12 cellular contexts compared by ENCODE assay signal in the genomic region with DNA sequence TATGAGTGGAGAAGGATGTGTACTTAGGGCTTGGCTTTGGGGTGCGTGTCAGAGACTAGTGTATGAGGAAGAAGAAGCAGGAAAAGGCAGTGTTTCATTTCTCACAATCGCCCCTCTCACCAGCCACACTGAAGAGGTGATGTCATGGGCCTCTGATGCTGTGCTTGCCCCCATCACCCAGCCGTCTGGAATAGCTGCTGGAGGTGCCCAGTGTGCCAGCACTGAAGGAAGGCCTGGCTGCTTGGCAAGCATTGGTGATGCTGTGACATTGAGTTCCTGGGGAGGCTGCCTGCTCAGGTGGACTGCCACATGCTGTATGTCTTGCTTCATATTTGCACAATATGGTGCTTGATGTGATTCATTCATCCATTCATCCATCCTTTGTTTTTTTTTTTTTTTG. TPM values are rescaled to one million over a fixed set of nuclear protein-coding genes. Genes with fewer than 3 reads are reported as not detected.
DNase-seq lines count a peak whose midpoint lies in the region; ATAC-seq and TF ChIP-seq lines count a peak whose summit lies in the region.
"Had no signal": no experiment of that assay in that cellular context is flagged by ENCODE, and none has a peak within 500 bp of the region (broad histone marks: within the 10 kb centered on the region; RNA-seq: fewer than 3 reads in every experiment).

No MANE protein-coding gene starts in this region.

- no peaks in the 10 kb centered on the region for H3K36me3 ChIP-seq in naive thymus-derived CD4-positive, alpha-beta T cell (ENCODE audit: control insufficient read depth in 2 of 3, insufficient read depth in 3 of 3, low read length in 3 of 3)

- no peak overlapping the region for H3K27ac Mint-ChIP-seq in activated CD8-positive, alpha-beta T cell treated with anti-CD3 and anti-CD28 coated beads for 36 hours
- no peak overlapping the region for H3K27ac Mint-ChIP-seq in activated CD8-positive, alpha-beta T cell treated with anti-CD3 and anti-CD28 coated beads, Interleukin-2, amount 10 ng/mL, durations not matched to agents 7 days and 5 days
- no peak overlapping the region for H3K27ac Mint-ChIP-seq in activated T-helper 17 cell treated with anti-CD3 and anti-CD28 coated beads, Interleukin-2, amount 50 U/mL, for 72 hours
- peak overlapping the region in 1 of 9 donors; percentile 42 for H3K27ac Mint-ChIP-seq in naive thymus-derived CD4-positive, alpha-beta T cell
- H3K27ac Mint-ChIP-seq in type B pancreatic cell = no peak overlapping the region

- H3K4me1 ChIP-seq in naive thymus-derived CD4-positive, alpha-beta T cell (ENCODE audit: control insufficient read depth in 2 of 2, insufficient read depth in 2 of 2, low read length in 2 of 2) = no peaks in the 10 kb centered on the region

- H3K4me3 Mint-ChIP-seq in activated CD8-positive, alpha-beta T cell treated with anti-CD3 and anti-CD28 coated beads for 36 hours = no peak overlapping the region
- H3K4me3 Mint-ChIP-seq in activated CD8-positive, alpha-beta T cell treated with anti-CD3 and anti-CD28 coated beads, Interleukin-2, amount 10 ng/mL, durations not matched to agents 7 days and 5 days = no peak overlapping the region
- no peak overlapping the region for H3K4me3 Mint-ChIP-seq in activated T-helper 17 cell treated with anti-CD3 and anti-CD28 coated beads, Interleukin-2, amount 50 U/mL, for 72 hours
- H3K4me3 Mint-ChIP-seq in naive thymus-derived CD4-positive, alpha-beta T cell = no peak overlapping the region
- H3K4me3 Mint-ChIP-seq in type B pancreatic cell = no peak overlapping the region

- ATAC-seq in activated CD8-positive, alpha-beta T cell treated with anti-CD3 and anti-CD28 coated beads for 36 hours = peak; percentile 42
- ATAC-seq in activated CD8-positive, alpha-beta T cell treated with anti-CD3 and anti-CD28 coated beads, Interleukin-2, amount 10 ng/mL, durations not matched to agents 7 days and 5 days = no peak
- ATAC-seq in HG03039 (IDR thresholded peaks at IDR 0.05; ENCODE audit: unreplicated experiment) = peak; percentile 67
- peak; percentile 60 for ATAC-seq in activated T-helper 17 cell treated with anti-CD3 and anti-CD28 coated beads, Interleukin-2, amount 50 U/mL, for 72 hours (replicated peaks)
- peak; percentile 47 for ATAC-seq in naive thymus-derived CD4-positive, alpha-beta T cell
- ATAC-seq: HCT116 had no signal

- POLR2A ChIA-PET in activated CD8-positive, alpha-beta T cell treated with anti-CD3 and anti-CD28 coated beads for 36 hours (lab: Charles Lee) = no interaction called here
- POLR2A ChIA-PET in activated CD8-positive, alpha-beta T cell treated with anti-CD3 and anti-CD28 coated beads, Interleukin-2, amount 10 ng/mL, durations not matched to agents 7 days and 5 days (lab: Charles Lee) = no interaction called here
- POLR2A ChIA-PET in naive thymus-derived CD4-positive, alpha-beta T cell (lab: Charles Lee) = no interaction called here

- no peaks in the 10 kb centered on the region for H3K27me3 ChIP-seq in naive thymus-derived CD4-positive, alpha-beta T cell (ENCODE audit: control insufficient read depth in 2 of 2, insufficient read depth in 2 of 2, low read length in 2 of 2)

- no peaks in the 10 kb centered on the region for H3K27me3 Mint-ChIP-seq in activated CD8-positive, alpha-beta T cell treated with anti-CD3 and anti-CD28 coated beads for 36 hours
- H3K27me3 Mint-ChIP-seq in activated CD8-positive, alpha-beta T cell treated with anti-CD3 and anti-CD28 coated beads, Interleukin-2, amount 10 ng/mL, durations not matched to agents 7 days and 5 days (ENCODE audit: low read depth) = peaks cover 3% of the 10 kb centered on the region
- H3K27me3 Mint-ChIP-seq in activated T-helper 17 cell treated with anti-CD3 and anti-CD28 coated beads, Interleukin-2, amount 50 U/mL, for 72 hours = no peaks in the 10 kb centered on the region
- no peaks in the 10 kb centered on the region for H3K27me3 Mint-ChIP-seq in naive thymus-derived CD4-positive, alpha-beta T cell
- no peaks in the 10 kb centered on the region for H3K27me3 Mint-ChIP-seq in type B pancreatic cell

- H3K9me3 ChIP-seq in naive thymus-derived CD4-positive, alpha-beta T cell (ENCODE audit: control insufficient read depth in 2 of 3, low read length in 3 of 3) = no peaks in the 10 kb centered on the region

- no peak for TF ChIP-seq CTCF in activated CD8-positive, alpha-beta T cell treated with anti-CD3 and anti-CD28 coated beads for 36 hours (IDR thresholded peaks at IDR 0.05)
- no peak for TF ChIP-seq CTCF in type B pancreatic cell (conservative IDR thresholded peaks at IDR 0.05)

- DNase-seq in activated CD8-positive, alpha-beta T cell treated with anti-CD3 and anti-CD28 coated beads for 36 hours = peak; percentile 10
- DNase-seq in activated CD8-positive, alpha-beta T cell treated with anti-CD3 and anti-CD28 coated beads, Interleukin-2, amount 10 ng/mL, durations not matched to agents 7 days and 5 days = no peak
- DNase-seq in naive thymus-derived CD4-positive, alpha-beta T cell = no peak
- DNase-seq in islet precursor cell = no peak
- no peak for DNase-seq in DMS114 treated with DMSO at 0.1 percent for 48 hours (lab: John Stamatoyannopoulos, UW; ENCODE audit: unreplicated experiment)
- no peak for DNase-seq in type B pancreatic cell (ENCODE audit: extremely low spot score, unreplicated experiment)
- DNase-seq: activated CD4-positive, CD25-positive, alpha-beta regulatory T cell treated with anti-CD3 and anti-CD28 coated beads, Interleukin-2, amount 50 U/mL, for 72 hours; NCI-H1417 treated with DMSO at 0.1 percent for 48 hours; stimulated activated CD8-positive, alpha-beta memory T cell treated with anti-CD3 and anti-CD28 coated beads, Interleukin-4, amount 100 ng/mL, for 48 hours had no signal

- intact Hi-C loops in activated CD8-positive, alpha-beta T cell treated with anti-CD3 and anti-CD28 coated beads for 36 hours (cut with micrococcal nuclease) = no loop called here
- intact Hi-C loops in naive thymus-derived CD4-positive, alpha-beta T cell (cut with micrococcal nuclease) = no loop called here

- H3K9me3 Mint-ChIP-seq in activated CD8-positive, alpha-beta T cell treated with anti-CD3 and anti-CD28 coated beads for 36 hours = no peaks in the 10 kb centered on the region
- H3K9me3 Mint-ChIP-seq in activated CD8-positive, alpha-beta T cell treated with anti-CD3 and anti-CD28 coated beads, Interleukin-2, amount 10 ng/mL, durations not matched to agents 7 days and 5 days (ENCODE audit: insufficient read depth) = no peaks in the 10 kb centered on the region
- no peaks in the 10 kb centered on the region for H3K9me3 Mint-ChIP-seq in activated T-helper 17 cell treated with anti-CD3 and anti-CD28 coated beads, Interleukin-2, amount 50 U/mL, for 72 hours
- peaks cover 0 to 3% (median 0%) of the 10 kb centered on the region in 11 donors for H3K9me3 Mint-ChIP-seq in naive thymus-derived CD4-positive, alpha-beta T cell
- no peaks in the 10 kb centered on the region for H3K9me3 Mint-ChIP-seq in type B pancreatic cell

- H3K4me3 ChIP-seq in naive thymus-derived CD4-positive, alpha-beta T cell (ENCODE audit: low read length) = no peak overlapping the region

- H3K36me3 Mint-ChIP-seq in activated CD8-positive, alpha-beta T cell treated with anti-CD3 and anti-CD28 coated beads for 36 hours (ENCODE audit: low read depth) = no peaks in the 10 kb centered on the region
- peaks cover 2% of the 10 kb centered on the region for H3K36me3 Mint-ChIP-seq in activated CD8-positive, alpha-beta T cell treated with anti-CD3 and anti-CD28 coated beads, Interleukin-2, amount 10 ng/mL, durations not matched to agents 7 days and 5 days (ENCODE audit: low read depth)
- no peaks in the 10 kb centered on the region for H3K36me3 Mint-ChIP-seq in activated T-helper 17 cell treated with anti-CD3 and anti-CD28 coated beads, Interleukin-2, amount 50 U/mL, for 72 hours (ENCODE audit: low read depth)
- H3K36me3 Mint-ChIP-seq in naive thymus-derived CD4-positive, alpha-beta T cell = peaks cover 0 to 18% (median 12%) of the 10 kb centered on the region in 5 donors
- no peaks in the 10 kb centered on the region for H3K36me3 Mint-ChIP-seq in type B pancreatic cell

- H3K27ac ChIP-seq in naive thymus-derived CD4-positive, alpha-beta T cell (ENCODE audit: low read depth, low read length) = no peak overlapping the region

- H3K4me1 Mint-ChIP-seq in activated CD8-positive, alpha-beta T cell treated with anti-CD3 and anti-CD28 coated beads for 36 hours (ENCODE audit: low read depth) = peaks cover 3% of the 10 kb centered on the region
- H3K4me1 Mint-ChIP-seq in activated CD8-positive, alpha-beta T cell treated with anti-CD3 and anti-CD28 coated beads, Interleukin-2, amount 10 ng/mL, durations not matched to agents 7 days and 5 days (ENCODE audit: low read depth) = peaks cover 3% of the 10 kb centered on the region
- H3K4me1 Mint-ChIP-seq in activated T-helper 17 cell treated with anti-CD3 and anti-CD28 coated beads, Interleukin-2, amount 50 U/mL, for 72 hours = peaks cover 12% of the 10 kb centered on the region
- H3K4me1 Mint-ChIP-seq in naive thymus-derived CD4-positive, alpha-beta T cell = peaks cover 1 to 33% (median 8%) of the 10 kb centered on the region in 7 donors
- peaks cover 4% of the 10 kb centered on the region for H3K4me1 Mint-ChIP-seq in type B pancreatic cell (ENCODE audit: unreplicated experiment)

- CTCF ChIA-PET in activated CD8-positive, alpha-beta T cell treated with anti-CD3 and anti-CD28 coated beads for 36 hours (lab: Charles Lee) = interaction anchor here (1.1 kb wide), 1 partner anchor 9 kb away, joined by 5 read pairs; no protein-coding TSS in a partner anchor
- CTCF ChIA-PET in activated CD8-positive, alpha-beta T cell treated with anti-CD3 and anti-CD28 coated beads, Interleukin-2, amount 10 ng/mL, durations not matched to agents 7 days and 5 days (lab: Charles Lee) = interaction anchor here (1.0 kb wide), 1 partner anchor 369 kb away, joined by 3 read pairs; no protein-coding TSS in a partner anchor
- CTCF ChIA-PET in naive thymus-derived CD4-positive, alpha-beta T cell (lab: Charles Lee) = no interaction called here

RNA-seq across cellular contexts. Expression of a gene that starts 56.2 kb away (rescaled TPM):
- total RNA-seq in activated CD8-positive, alpha-beta T cell treated with anti-CD3 and anti-CD28 coated beads for 36 hours = 10 to 100 TPM in 1 of 2 experiments, 1 to 10 TPM in 1; 7.0 to 11.3 TPM
- total RNA-seq in activated CD8-positive, alpha-beta T cell treated with anti-CD3 and anti-CD28 coated beads, Interleukin-2, amount 10 ng/mL, durations not matched to agents 7 days and 5 days = 10 to 100 TPM; 10.8 to 14.6 TPM
- 10 to 100 TPM; 21.4 to 23.0 TPM for total RNA-seq in activated T-helper 17 cell treated with anti-CD3 and anti-CD28 coated beads, Interleukin-2, amount 50 U/mL, for 72 hours
- total RNA-seq in naive thymus-derived CD4-positive, alpha-beta T cell = 10 to 100 TPM; 11.4 to 17.1 (median 13.8) TPM
- 10 to 100 TPM; 13.0 to 16.8 TPM for polyA plus RNA-seq in naive thymus-derived CD4-positive, alpha-beta T cell
- 6.4 and 8.1 TPM in 2 replicates for total RNA-seq in type B pancreatic cell (ENCODE audit: low replicate concordance)
